28 cellular contexts compared by ENCODE assay signal in genomic region chr2:211671977-211672376, GRCh38.
"Had no signal": no experiment of that assay in that cellular context is flagged by ENCODE, and none has a peak within 500 bp of the region (broad histone marks: within the 10 kb centered on the region; RNA-seq: fewer than 3 reads in every experiment).

No MANE protein-coding gene starts in this region.

- H3K9me3 ChIP-seq: ovary, psoas muscle, spleen, suprapubic skin, testis, tibial artery, transverse colon, upper lobe of right lung, uterus had no signal

- H3K4me2 ChIP-seq: neural progenitor cell, smooth muscle cell had no signal

- H2AFZ ChIP-seq: neural progenitor cell, parathyroid adenoma had no signal

- ATAC-seq: natural killer cell; psoas muscle; right cardiac atrium; sciatic nerve; stimulated activated memory B cell treated with anti-CD40 and anti-IgM and Interleukin-4, amounts not matched to agents 10 μg/mL and 1 μg/mL and 100 μg/mL, for 72 hours; stimulated activated naive CD8-positive, alpha-beta T cell treated with anti-CD3 and anti-CD28 coated beads, Interleukin-15, amount 100 ng/mL, for 72 hours; stimulated activated naive CD8-positive, alpha-beta T cell treated with anti-CD3 and anti-CD28 coated beads, Interleukin-15, Interleukin-2, amounts not matched to agents 100 U/mL and 50 U/mL, for 24 hours; upper lobe of right lung had no signal

- H3K36me3 ChIP-seq: neural progenitor cell, ovary, spleen, suprapubic skin, tibial artery, transverse colon, upper lobe of right lung, uterus had no signal

- H3K27ac ChIP-seq: neural progenitor cell, ovary, parathyroid adenoma, psoas muscle, skin epidermis, spleen, suprapubic skin, testis, tibial artery, transverse colon, upper lobe of right lung, uterus had no signal

- H3K27me3 ChIP-seq: neural progenitor cell, ovary, spleen, suprapubic skin, testis, tibial artery, transverse colon, upper lobe of right lung, uterus had no signal

- H3K4me3 ChIP-seq: neural progenitor cell, ovary, psoas muscle, skin epidermis, smooth muscle cell, spleen, suprapubic skin, testis, tibial artery, transverse colon, upper lobe of right lung, uterus had no signal

- H3K4me1 ChIP-seq: neural progenitor cell, parathyroid adenoma, psoas muscle, spleen, suprapubic skin, testis, tibial artery, upper lobe of right lung, uterus had no signal

- H3K79me2 ChIP-seq: parathyroid adenoma had no signal

- H3K9ac ChIP-seq: neural progenitor cell, parathyroid adenoma had no signal

- DNase-seq: natural killer cell; occipital lobe; ovary; posterior cingulate gyrus; psoas muscle; right cardiac atrium; spleen; stimulated activated CD4-positive, alpha-beta T cell treated with anti-CD3 and anti-CD28 coated beads, Interleukin-12 subunit alpha, Interleukin-12 subunit beta, amount 100 ng/mL, for 4 hours; stimulated activated CD4-positive, alpha-beta T cell treated with anti-CD3 and anti-CD28 coated beads, Interleukin-1b, Interleukin-23, amount 100 ng/mL, for 48 hours; stimulated activated CD4-positive, alpha-beta T cell treated with anti-CD3 and anti-CD28 coated beads, Interleukin-4, amount 100 ng/mL, for 1 hour; stimulated activated CD4-positive, alpha-beta T cell treated with anti-CD3 and anti-CD28 coated beads, Interleukin-4, amount 100 ng/mL, for 4 hours; stimulated activated CD8-positive, alpha-beta memory T cell treated with anti-CD3 and anti-CD28 coated beads, Interleukin-4, amount 100 ng/mL, for 48 hours; stimulated activated naive CD4-positive, alpha-beta T cell; stimulated activated naive CD8-positive, alpha-beta T cell treated with anti-CD3 and anti-CD28 coated beads, Interleukin-15, amount 100 ng/mL, for 72 hours; stimulated activated naive CD8-positive, alpha-beta T cell treated with anti-CD3 and anti-CD28 coated beads, Interleukin-15, Interleukin-2, amounts not matched to agents 100 U/mL and 50 U/mL, for 24 hours; substantia nigra; testis; tibial artery; transverse colon; upper lobe of right lung; uterus had no signal
